In genomic region chr3:151962371-151962770, GRCh38 we compare ENCODE assay signal across 24 cellular contexts.
A peak's percentile ranks its signal among the peaks of the same experiment; 100 is the strongest.
DNase-seq lines count a peak whose midpoint lies in the region; ATAC-seq and TF ChIP-seq lines count a peak whose summit lies in the region.
"Had no signal": no experiment of that assay in that cellular context is flagged by ENCODE, and none has a peak within 500 bp of the region (broad histone marks: within the 10 kb centered on the region; RNA-seq: fewer than 3 reads in every experiment).

No MANE protein-coding gene starts in this region.

- ATAC-seq in right cardiac atrium = no peak
- ATAC-seq in GM19452 (IDR thresholded peaks at IDR 0.05; ENCODE audit: unreplicated experiment) = no peak
- ATAC-seq: HCT116, Right ventricle myocardium inferior had no signal

- peak; percentile 31 for DNase-seq in AG08395 (ENCODE audit: low spot score)
- DNase-seq in GM03348 (ENCODE audit: low spot score) = peak; percentile 13
- DNase-seq in adipocyte (ENCODE audit: low read depth) = peak; percentile 76
- peak; percentile 12 for DNase-seq in fibroblast of the aortic adventitia (ENCODE audit: low read depth)
- DNase-seq in right cardiac atrium = no peak
- no peak for DNase-seq in iPS-NIHi11 (ENCODE audit: low spot score)
- no peak for DNase-seq in activated CD4-positive, alpha-beta T cell treated with anti-CD3 and anti-CD28 coated beads for 4 hours
- DNase-seq: Caco-2; CD4-positive, alpha-beta memory T cell; GF-D8; IMR-90; NCI-H1105 treated with DMSO at 0.1 percent for 48 hours; NCI-H1694 treated with DMSO at 0.1 percent for 48 hours; NCI-H2081 treated with DMSO at 0.1 percent for 48 hours; NCI-H2171 treated with DMSO at 0.1 percent for 48 hours; NCI-H524 treated with DMSO at 0.1 percent for 48 hours; NCI-H82; OCI-M1 had no signal

- whole genome bisulfite sequencing in right cardiac atrium = 73% methylated on average over 1 of the region's 1 CpG

- H3K9me3 ChIP-seq in adipocyte (ENCODE audit: control insufficient read depth, low read length) = no peaks in the 10 kb centered on the region
- peaks cover 2% of the 10 kb centered on the region for H3K9me3 ChIP-seq in right cardiac atrium (ENCODE audit: control insufficient read depth, low read length)
- H3K9me3 ChIP-seq: BLaER1 treated with 17β-estradiol and CSF1 and Interleukin-3, amounts not matched to agents 10 nM and 100 nM; SJSA1 had no signal

- H3K9ac ChIP-seq in adipocyte (ENCODE audit: low read length) = no peak overlapping the region
- H3K9ac ChIP-seq: BLaER1 treated with 17β-estradiol and CSF1 and Interleukin-3, amounts not matched to agents 10 nM and 100 nM; KMS-11 had no signal

- H3K27ac ChIP-seq in right cardiac atrium (ENCODE audit: low read length) = no peak overlapping the region
- H3K27ac ChIP-seq: BLaER1 treated with 17β-estradiol and CSF1 and Interleukin-3, amounts not matched to agents 10 nM and 100 nM; KMS-11; SJSA1 had no signal

- no peaks in the 10 kb centered on the region for H3K4me1 ChIP-seq in adipocyte (ENCODE audit: control insufficient read depth, insufficient read depth, low read length)
- H3K4me1 ChIP-seq in right cardiac atrium (ENCODE audit: control insufficient read depth, insufficient read depth, low read length) = no peaks in the 10 kb centered on the region
- H3K4me1 ChIP-seq: BLaER1 treated with 17β-estradiol and CSF1 and Interleukin-3, amounts not matched to agents 10 nM and 100 nM; Caco-2; SJSA1 had no signal

- H3K4me3 ChIP-seq in adipocyte (ENCODE audit: low read length) (no peak overlapping the region), fibroblast of the aortic adventitia (ENCODE audit: low read depth, low read length) (no peak overlapping the region), right cardiac atrium (ENCODE audit: low read length) (no peak overlapping the region)
- H3K4me3 ChIP-seq: BLaER1 treated with 17β-estradiol and CSF1 and Interleukin-3, amounts not matched to agents 10 nM and 100 nM; SJSA1 had no signal

- H3K36me3 ChIP-seq in adipocyte (ENCODE audit: control insufficient read depth, insufficient read depth, low read length, severe bottlenecking) = no peaks in the 10 kb centered on the region
- H3K36me3 ChIP-seq: BLaER1 treated with 17β-estradiol and CSF1 and Interleukin-3, amounts not matched to agents 10 nM and 100 nM; SJSA1 had no signal

- H3K27me3 ChIP-seq in adipocyte (replicated peaks; ENCODE audit: control insufficient read depth, insufficient read depth, low read length) (no peaks in the 10 kb centered on the region), right cardiac atrium (ENCODE audit: control insufficient read depth, insufficient read depth) (no peaks in the 10 kb centered on the region)
- H3K27me3 ChIP-seq: BLaER1 treated with 17β-estradiol and CSF1 and Interleukin-3, amounts not matched to agents 10 nM and 100 nM; SJSA1 had no signal

- no peak for TF ChIP-seq CTCF in fibroblast of the aortic adventitia (IDR thresholded peaks at IDR 0.05; ENCODE audit: insufficient read depth, low read length)

- intact Hi-C loops in right cardiac atrium (cut with DNase I) = no loop called here

Comparison
In these comparisons a context has a peak if more than half of its experiments do, and no peak if none do; other contexts are left out.
1. DNase-seq: peak in AG08395 (single experiment), GM03348 (single experiment), adipocyte (single experiment) and fibroblast of the aortic adventitia (single experiment); none in right cardiac atrium (0 of 3), iPS-NIHi11 (single experiment) and activated CD4-positive, alpha-beta T cell treated with anti-CD3 and anti-CD28 coated beads for 4 hours (0 of 2).